13 cellular contexts compared by ENCODE assay signal in the genomic region with DNA sequence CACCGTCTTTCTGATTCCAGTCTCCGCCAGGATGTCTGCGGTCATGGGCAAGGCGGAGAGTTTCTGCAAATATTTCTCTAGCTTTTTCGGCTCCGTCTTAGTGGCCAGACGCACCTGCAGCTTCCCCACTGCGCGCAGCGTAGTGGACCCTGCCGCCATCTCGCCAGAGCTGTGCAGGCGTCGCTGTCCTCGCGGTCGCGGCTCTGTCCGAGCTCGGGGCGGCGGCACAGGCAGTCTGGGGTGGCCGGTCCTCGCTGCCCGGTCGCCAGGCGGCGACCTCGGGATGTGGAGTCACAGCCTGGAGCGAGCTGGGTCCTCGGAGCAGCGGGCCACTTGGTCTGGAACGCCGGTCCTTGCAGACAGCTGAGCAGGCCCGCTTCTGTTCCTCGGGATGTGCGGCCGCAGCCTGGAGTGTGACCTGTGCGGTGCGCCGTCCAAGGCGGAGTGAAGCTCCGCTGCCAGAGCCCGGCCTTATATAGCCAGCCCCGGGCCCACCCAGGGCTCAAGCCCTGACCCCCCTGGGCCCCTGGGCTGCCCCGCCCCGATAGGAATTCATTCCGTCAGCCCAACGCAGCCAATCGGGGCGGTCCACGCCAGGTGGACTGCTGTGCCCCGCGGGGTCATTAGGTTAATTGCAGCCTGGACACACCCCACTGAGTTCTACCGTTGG. TPM values are rescaled to one million over a fixed set of nuclear protein-coding genes. Genes with fewer than 3 reads are reported as not detected.
DNase-seq lines count a peak whose midpoint lies in the region; ATAC-seq and TF ChIP-seq lines count a peak whose summit lies in the region.
"Not testable (repeated sequence)": the region's sequence is repeated elsewhere in the genome, so short reads cannot be mapped to it uniquely, and the experiment has no call there.
"Had no signal": no experiment of that assay in that cellular context is flagged by ENCODE, and none has a peak within 500 bp of the region (broad histone marks: within the 10 kb centered on the region; RNA-seq: fewer than 3 reads in every experiment).

No MANE protein-coding gene starts in this region.

- not testable (repeated sequence) for H4K20me1 ChIP-seq in IMR-90 (ENCODE audit: insufficient read depth, low read length)

- not testable (repeated sequence) for H2BK5ac ChIP-seq in IMR-90 (ENCODE audit: low read depth, low read length, poor library complexity, severe bottlenecking)

- CTCF ChIA-PET in IMR-90 (lab: Yijun Ruan, JAX); naive thymus-derived CD4-positive, alpha-beta T cell (lab: Charles Lee): not testable (repeated sequence)

- H3K4me1 ChIP-seq in IMR-90 (ENCODE audit: control insufficient read depth, insufficient read depth, low read length); heart right ventricle; left lung; naive thymus-derived CD4-positive, alpha-beta T cell (ENCODE audit: control insufficient read depth in 2 of 2, insufficient read depth in 2 of 2, low read length in 2 of 2); upper lobe of right lung: not testable (repeated sequence)

- TF ChIP-seq CTCF in IMR-90 (conservative IDR thresholded peaks at IDR 0.05; ENCODE audit: low read depth, low read length); heart right ventricle (IDR thresholded peaks at IDR 0.05); left lung (IDR thresholded peaks at IDR 0.05); upper lobe of right lung (IDR thresholded peaks at IDR 0.05): not testable (repeated sequence)

- not testable (repeated sequence) for H2BK15ac ChIP-seq in IMR-90 (ENCODE audit: low read depth, low read length)

- not testable (repeated sequence) for H3K27ac ChIP-seq in IMR-90 (ENCODE audit: insufficient read depth, low read length); heart right ventricle; left lung; naive thymus-derived CD4-positive, alpha-beta T cell (ENCODE audit: low read depth, low read length); upper lobe of right lung

- not testable (repeated sequence) for H2AK9ac ChIP-seq in IMR-90 (replicated peaks; ENCODE audit: low read depth, low read length, poor library complexity)

- BruUV-seq in IMR-90 (replicated peaks; lab: Mats Ljungman, UMichigan): not testable (repeated sequence)

- not testable (repeated sequence) for H3K27me3 Mint-ChIP-seq in activated T-helper 17 cell treated with anti-CD3 and anti-CD28 coated beads, Interleukin-2, amount 50 U/mL, for 72 hours; naive thymus-derived CD4-positive, alpha-beta T cell

- peak; percentile 19; the same call in 1 of the 2 replicates for ATAC-seq in IMR-90 (ENCODE audit: low read depth)
- peak; percentile 40 for ATAC-seq in activated T-helper 17 cell treated with anti-CD3 and anti-CD28 coated beads, Interleukin-2, amount 50 U/mL, for 72 hours (replicated peaks)
- peak; percentile 39 for ATAC-seq in esophagus mucosa
- ATAC-seq in heart right ventricle: peak; percentile 29 to 69 (median 40)
- ATAC-seq in left lung: peak; percentile 48
- peak; percentile 40 for ATAC-seq in naive thymus-derived CD4-positive, alpha-beta T cell
- peak; percentile 58 for ATAC-seq in sciatic nerve
- peak; percentile 47 for ATAC-seq in upper lobe of right lung

- not testable (repeated sequence) for H3K56ac ChIP-seq in IMR-90 (ENCODE audit: extremely low read depth, insufficient read depth, low read length)

- H2AFZ ChIP-seq in IMR-90 (replicated peaks; ENCODE audit: low read length, poor library complexity): not testable (repeated sequence)

- not testable (repeated sequence) for H3K4ac ChIP-seq in IMR-90 (ENCODE audit: low read depth, low read length)

- intact Hi-C loops in IMR-90 (cut with micrococcal nuclease); heart right ventricle (cut with DNase I); left lung (cut with DNase I); naive thymus-derived CD4-positive, alpha-beta T cell (cut with micrococcal nuclease); sciatic nerve (cut with DNase I); upper lobe of right lung (cut with DNase I): not testable (repeated sequence)

- not testable (repeated sequence) for H3K4me3 Mint-ChIP-seq in activated T-helper 17 cell treated with anti-CD3 and anti-CD28 coated beads, Interleukin-2, amount 50 U/mL, for 72 hours; naive thymus-derived CD4-positive, alpha-beta T cell

- WGBS in IMR-90 (ENCODE audit: extremely low coverage in 2 of 2, insufficient read length in 1 of 2), 2 experiments: no CpG with 5 or more reads among the region's 55 CpGs
- no CpG with 5 or more reads among the region's 55 CpGs for WGBS in heart right ventricle, 2 donors

- not testable (repeated sequence) for DNase-seq in IMR-90; heart right ventricle; left lung; naive thymus-derived CD4-positive, alpha-beta T cell; sciatic nerve (ENCODE audit: low spot score); upper lobe of right lung

- TF ChIP-seq RAD21 in IMR-90 (IDR thresholded peaks at IDR 0.05; ENCODE audit: low read length): not testable (repeated sequence)

- TF ChIP-seq POLR2A in IMR-90 (IDR thresholded peaks at IDR 0.05; ENCODE audit: low read depth, low read length): not testable (repeated sequence)

- H2AK5ac ChIP-seq in IMR-90 (ENCODE audit: low read depth, low read length): not testable (repeated sequence)

- POLR2A ChIA-PET in IMR-90 (lab: Charles Lee; ENCODE audit: unreplicated experiment); naive thymus-derived CD4-positive, alpha-beta T cell (lab: Charles Lee): not testable (repeated sequence)

- H3K18ac ChIP-seq in IMR-90 (ENCODE audit: low read depth, low read length): not testable (repeated sequence)

- H3K9me3 Mint-ChIP-seq in activated T-helper 17 cell treated with anti-CD3 and anti-CD28 coated beads, Interleukin-2, amount 50 U/mL, for 72 hours: not testable (repeated sequence)
- peaks cover 0 to 29% (median 15%) of the 10 kb centered on the region in 11 donors for H3K9me3 Mint-ChIP-seq in naive thymus-derived CD4-positive, alpha-beta T cell

- in situ Hi-C loops in IMR-90 (cut with MboI; ENCODE audit: low sequenced_read_pairs): not testable (repeated sequence)

- H3K4me3 ChIP-seq in IMR-90 (ENCODE audit: insufficient read depth, low read depth, low read length); heart right ventricle; left lung; naive thymus-derived CD4-positive, alpha-beta T cell (ENCODE audit: low read length); upper lobe of right lung: not testable (repeated sequence)

- not testable (repeated sequence) for H3K4me2 ChIP-seq in IMR-90 (ENCODE audit: low read depth, low read length)

- not testable (repeated sequence) for H3K27me3 ChIP-seq in IMR-90 (ENCODE audit: control insufficient read depth, insufficient read depth, low read length); heart right ventricle; left lung; naive thymus-derived CD4-positive, alpha-beta T cell (ENCODE audit: control insufficient read depth in 2 of 2, insufficient read depth in 2 of 2, low read length in 2 of 2); upper lobe of right lung

- H3K23ac ChIP-seq in IMR-90 (ENCODE audit: low read depth, low read length): not testable (repeated sequence)

- not testable (repeated sequence) for H2BK120ac ChIP-seq in IMR-90 (ENCODE audit: low read depth, low read length)

- H4K5ac ChIP-seq in IMR-90 (ENCODE audit: low read depth, low read length): not testable (repeated sequence)

- H3K36me3 Mint-ChIP-seq in activated T-helper 17 cell treated with anti-CD3 and anti-CD28 coated beads, Interleukin-2, amount 50 U/mL, for 72 hours (ENCODE audit: low read depth): not testable (repeated sequence)
- H3K36me3 Mint-ChIP-seq in naive thymus-derived CD4-positive, alpha-beta T cell: peaks cover 0 to 11% (median 0%) of the 10 kb centered on the region in 5 donors

- H3K9me1 ChIP-seq in IMR-90 (ENCODE audit: insufficient read depth, low read length): not testable (repeated sequence)

- dilution Hi-C loops in IMR-90 (cut with HindIII; ENCODE audit: low sequenced_read_pairs, unreplicated experiment): not testable (repeated sequence)

- H4K8ac ChIP-seq in IMR-90 (ENCODE audit: low read depth in 2 of 2, low read length in 2 of 2): not testable (repeated sequence)

- not testable (repeated sequence) for H3K4me1 Mint-ChIP-seq in activated T-helper 17 cell treated with anti-CD3 and anti-CD28 coated beads, Interleukin-2, amount 50 U/mL, for 72 hours; naive thymus-derived CD4-positive, alpha-beta T cell

- H3K9ac ChIP-seq in IMR-90 (ENCODE audit: low read depth, low read length): not testable (repeated sequence)

- H3K14ac ChIP-seq in IMR-90 (replicated peaks; ENCODE audit: low read depth, low read length): not testable (repeated sequence)

- not testable (repeated sequence) for H2BK20ac ChIP-seq in IMR-90 (ENCODE audit: low read depth, low read length)

- H3K27ac Mint-ChIP-seq in activated T-helper 17 cell treated with anti-CD3 and anti-CD28 coated beads, Interleukin-2, amount 50 U/mL, for 72 hours; naive thymus-derived CD4-positive, alpha-beta T cell: not testable (repeated sequence)

- H3K36me3 ChIP-seq in IMR-90 (ENCODE audit: control insufficient read depth, insufficient read depth, low read length); heart right ventricle; left lung; naive thymus-derived CD4-positive, alpha-beta T cell (ENCODE audit: control insufficient read depth in 2 of 3, insufficient read depth in 3 of 3, low read length in 3 of 3); upper lobe of right lung: not testable (repeated sequence)

- peaks cover 13% of the 10 kb centered on the region for H3K9me3 ChIP-seq in IMR-90 (ENCODE audit: control insufficient read depth, insufficient read depth, low read length)
- H3K9me3 ChIP-seq in heart right ventricle: peaks cover 0 to 11% (median 0%) of the 10 kb centered on the region in 11 donors
- H3K9me3 ChIP-seq in left lung: peaks cover 0 to 13% of the 10 kb centered on the region in 2 donors
- H3K9me3 ChIP-seq in naive thymus-derived CD4-positive, alpha-beta T cell (ENCODE audit: control insufficient read depth in 2 of 3, low read length in 3 of 3); upper lobe of right lung: not testable (repeated sequence)

- H4K91ac ChIP-seq in IMR-90 (ENCODE audit: insufficient read depth, low read depth, low read length): not testable (repeated sequence)

- H3K79me1 ChIP-seq in IMR-90 (ENCODE audit: low read depth in 1 of 2, low read length in 2 of 2): not testable (repeated sequence)

RNA-seq across cellular contexts. Expression of a gene that starts 5.6 kb away (rescaled TPM):
- not detected in 2 replicates for total RNA-seq in IMR-90 (2012; rRNA removed)
- polyA plus RNA-seq in IMR-90 (2012; rRNA removed): not detected in 2 replicates
- polyA plus RNA-seq in IMR-90 (2012; cell fraction: cytosol; rRNA removed): not detected in 2 replicates
- not detected in 2 replicates for polyA plus RNA-seq in IMR-90 (2012; cell fraction: nucleus; rRNA removed; ENCODE audit: low replicate concordance)
- total RNA-seq in activated T-helper 17 cell treated with anti-CD3 and anti-CD28 coated beads, Interleukin-2, amount 50 U/mL, for 72 hours: not detected
- not detected for total RNA-seq in esophagus mucosa
- not detected for total RNA-seq in heart right ventricle
- not detected for polyA plus RNA-seq in heart right ventricle
- total RNA-seq in left lung: not detected
- total RNA-seq in naive thymus-derived CD4-positive, alpha-beta T cell: not detected
- polyA plus RNA-seq in naive thymus-derived CD4-positive, alpha-beta T cell: not detected
- not detected for total RNA-seq in sciatic nerve
- total RNA-seq in upper lobe of right lung: not detected
- total RNA-seq: CD4-positive, alpha-beta memory T cell; Daoy; G401; NCI-H460; PC-9 had no signal
- polyA plus RNA-seq: CD4-positive, alpha-beta memory T cell had no signal
